Comparison of ENCODE assay signal across 28 cellular contexts in the genomic region with DNA sequence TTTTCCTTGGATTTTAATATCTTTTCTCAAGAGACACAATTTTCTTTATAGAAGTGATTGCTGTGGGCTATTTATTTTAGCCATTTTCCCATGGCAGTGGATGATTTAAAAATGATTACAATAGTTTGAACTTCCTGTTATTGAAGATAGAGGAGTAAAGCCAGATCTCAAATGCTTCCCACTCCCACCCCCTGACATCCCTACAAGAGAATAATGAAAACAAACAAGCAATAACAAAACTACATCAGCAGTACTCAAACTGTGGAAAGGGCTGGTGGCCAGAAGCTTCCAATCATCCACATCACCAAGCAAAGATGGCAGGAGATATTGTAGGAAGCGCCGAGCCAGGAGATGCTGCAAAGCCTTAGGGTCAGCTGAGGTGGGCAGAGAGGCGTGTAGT.
DNase-seq lines count a peak whose midpoint lies in the region; ATAC-seq, FAIRE-seq and TF ChIP-seq lines count a peak whose summit lies in the region.
"Had no signal": no experiment of that assay in that cellular context is flagged by ENCODE, and none has a peak within 500 bp of the region (broad histone marks: within the 10 kb centered on the region; RNA-seq: fewer than 3 reads in every experiment).

No MANE protein-coding gene starts in this region.

- H3K4me3 ChIP-seq in SK-N-SH (ENCODE audit: low read depth in 2 of 2, low read length in 1 of 2), result no peak overlapping the region
- H3K4me3 ChIP-seq in H1 (ENCODE audit: extremely low read depth in 1 of 4, insufficient read depth in 2 of 4, low read depth in 3 of 4, low read length in 4 of 4), result no peak overlapping the region
- H3K4me3 ChIP-seq in mesendoderm (ENCODE audit: low read length), result no peak overlapping the region
- H3K4me3 ChIP-seq: BLaER1 treated with 17β-estradiol and CSF1 and Interleukin-3, amounts not matched to agents 10 nM and 100 nM; GM12878; HAP-1; K562; MG63; Peyer's patch; SJSA1 had no signal

- no peak overlapping the region for H2BK15ac ChIP-seq in H1 (ENCODE audit: low read length)
- no peak overlapping the region for H2BK15ac ChIP-seq in mesendoderm (replicated peaks; ENCODE audit: low read depth)

- no peak overlapping the region for H4K91ac ChIP-seq in H1 (replicated peaks; ENCODE audit: insufficient read length, low read length)

- H3F3A ChIP-seq in SK-N-SH (replicated peaks; ENCODE audit: insufficient read depth), result no peaks in the 10 kb centered on the region

- TF ChIP-seq EP300 in SK-N-SH (IDR thresholded peaks at IDR 0.05; ENCODE audit: borderline replicate concordance in 1 of 2, low read depth in 1 of 2, low read length in 1 of 2), result no peak
- TF ChIP-seq EP300 in H1 (IDR thresholded peaks at IDR 0.05; ENCODE audit: borderline replicate concordance in 1 of 2, low read depth in 2 of 2, low read length in 2 of 2), result no peak

- no peak for ATAC-seq in SK-N-SH treated with all-trans-retinoic acid at 6 μM for 48 hours
- no peak for ATAC-seq in HG02588 (IDR thresholded peaks at IDR 0.05; ENCODE audit: unreplicated experiment)
- ATAC-seq: GM12878, HepG2, K562, Right ventricle myocardium inferior had no signal

- no peak overlapping the region for H2BK12ac ChIP-seq in H1 (ENCODE audit: low read depth, low read length)

- DNase-seq in SK-N-SH (no peak), H1 (ENCODE audit: low read depth in 1 of 2, low spot score in 2 of 2) (no peak), mesendoderm (no peak), SW480 (ENCODE audit: low spot score) (no peak), NCI-H345 (lab: John Stamatoyannopoulos, UW) (no peak), RPMI8226 (no peak)
- DNase-seq: Caco-2; CD4-positive, alpha-beta memory T cell; DMS 273 treated with DMSO at 0.1 percent for 48 hours; DMS79 treated with DMSO at 0.1 percent for 48 hours; MG63; NCI-H1417; NCI-H187 treated with DMSO at 0.1 percent for 48 hours; NCI-H510A treated with DMSO at 0.1 percent for 48 hours; NCI-H774; NK-92 treated with Interleukin-12 subunit alpha and Interleukin-12 subunit beta, amount 100 ng/mL, for 24 hours; Peyer's patch had no signal

- H3K56ac ChIP-seq in H1 (replicated peaks; ENCODE audit: insufficient read length, low read depth, low read length) (no peak overlapping the region), mesendoderm (ENCODE audit: low read length) (no peak overlapping the region)

- no peak overlapping the region for H2BK5ac ChIP-seq in H1 (ENCODE audit: low read depth, low read length)
- H2BK5ac ChIP-seq in mesendoderm (ENCODE audit: low read length), result no peak overlapping the region

- H3K27ac ChIP-seq in SK-N-SH (ENCODE audit: low read depth in 2 of 2, low read length in 1 of 2) (no peak overlapping the region), H1 (ENCODE audit: low read depth, low read length) (no peak overlapping the region), mesendoderm (ENCODE audit: low read depth, low read length) (no peak overlapping the region)
- H3K27ac ChIP-seq: 22Rv1; BLaER1 treated with 17β-estradiol and CSF1 and Interleukin-3, amounts not matched to agents 10 nM and 100 nM; HL-60; Peyer's patch; SJSA1 had no signal

- H3K4ac ChIP-seq in H1 (replicated peaks; ENCODE audit: insufficient read length, low read depth, low read length), result no peak overlapping the region
- no peak overlapping the region for H3K4ac ChIP-seq in mesendoderm (ENCODE audit: low read depth, low read length)

- H3K4me1 ChIP-seq in SK-N-SH (ENCODE audit: control insufficient read depth in 1 of 2, insufficient read depth in 2 of 2, low read depth in 1 of 2, low read length in 1 of 2) (no peaks in the 10 kb centered on the region), H1 (replicated peaks in 1 of 4; ENCODE audit: control insufficient read depth in 3 of 4, insufficient read depth in 4 of 4, low read length in 3 of 4) (no peaks in the 10 kb centered on the region), mesendoderm (ENCODE audit: control insufficient read depth, low read depth, low read length) (no peaks in the 10 kb centered on the region)
- H3K4me1 ChIP-seq: BLaER1 treated with 17β-estradiol and CSF1 and Interleukin-3, amounts not matched to agents 10 nM and 100 nM; Caco-2; HAP-1; Peyer's patch; SJSA1 had no signal

- H4K5ac ChIP-seq in H1 (ENCODE audit: insufficient read length, low read depth, low read length), result no peak overlapping the region
- H4K5ac ChIP-seq in mesendoderm (ENCODE audit: low read length), result no peak overlapping the region

- no peak for TF ChIP-seq POLR2A in H1 (IDR thresholded peaks at IDR 0.05; ENCODE audit: control extremely low read depth in 1 of 2, low read depth in 2 of 2, low read length in 2 of 2)

- no peaks in the 10 kb centered on the region for H3K79me2 ChIP-seq in SK-N-SH (ENCODE audit: insufficient read depth)
- H3K79me2 ChIP-seq in H1 (ENCODE audit: control insufficient read depth in 1 of 2, insufficient read depth in 2 of 2, low read length in 2 of 2), result no peaks in the 10 kb centered on the region
- no peaks in the 10 kb centered on the region for H3K79me2 ChIP-seq in mesendoderm (ENCODE audit: control insufficient read depth, insufficient read depth, low read length)

- H2BK20ac ChIP-seq in H1 (ENCODE audit: low read length), result no peak overlapping the region

- H3K4me2 ChIP-seq in SK-N-SH (no peak overlapping the region), H1 (ENCODE audit: insufficient read depth in 1 of 2, low read depth in 2 of 2, low read length in 2 of 2) (no peak overlapping the region), mesendoderm (ENCODE audit: low read length) (no peak overlapping the region)
- H3K4me2 ChIP-seq: BLaER1 treated with 17β-estradiol and CSF1 and Interleukin-3, amounts not matched to agents 10 nM and 100 nM had no signal

- H2AK5ac ChIP-seq in H1 (ENCODE audit: low read depth, low read length) (no peak overlapping the region), mesendoderm (ENCODE audit: low read length) (no peak overlapping the region)

- H2AFZ ChIP-seq in SK-N-SH (ENCODE audit: low read depth) (0 out of 2 replicates have a peak overlapping the region, but pooled peaks have one; percentile 5), H1 (ENCODE audit: low read length) (0 out of 2 replicates have a peak overlapping the region, but pooled peaks have one; percentile 23)

- no peaks in the 10 kb centered on the region for H3K79me1 ChIP-seq in H1 (ENCODE audit: low read depth, low read length)
- no peaks in the 10 kb centered on the region for H3K79me1 ChIP-seq in mesendoderm (ENCODE audit: low read length)

- H2BK120ac ChIP-seq in H1 (replicated peaks; ENCODE audit: low read depth, low read length) (no peak overlapping the region), mesendoderm (ENCODE audit: low read depth, low read length) (no peak overlapping the region)

- no peaks in the 10 kb centered on the region for H3K9me3 ChIP-seq in SK-N-SH
- no peaks in the 10 kb centered on the region for H3K9me3 ChIP-seq in H1 (ENCODE audit: insufficient read depth in 2 of 2, low read depth in 1 of 2, low read length in 1 of 2)
- H3K9me3 ChIP-seq: BLaER1 treated with 17β-estradiol and CSF1 and Interleukin-3, amounts not matched to agents 10 nM and 100 nM; Caco-2; HAP-1; MG63; Peyer's patch; SJSA1 had no signal

- H3K18ac ChIP-seq in H1 (ENCODE audit: extremely low read depth, low read length), result no peak overlapping the region
- H3K18ac ChIP-seq in mesendoderm (ENCODE audit: low read length), result no peak overlapping the region

- H3K23me2 ChIP-seq in H1 (ENCODE audit: low read depth, low read length), result no peaks in the 10 kb centered on the region

- H3K36me3 ChIP-seq in SK-N-SH (replicated peaks in 1 of 2; ENCODE audit: control insufficient read depth in 1 of 2, insufficient read depth in 2 of 2, low read length in 1 of 2), result no peaks in the 10 kb centered on the region
- no peaks in the 10 kb centered on the region for H3K36me3 ChIP-seq in H1 (ENCODE audit: control insufficient read depth in 2 of 4, insufficient read depth in 4 of 4, low read length in 3 of 4)
- H3K36me3 ChIP-seq in mesendoderm (ENCODE audit: control insufficient read depth, insufficient read depth, low read length), result no peaks in the 10 kb centered on the region
- H3K36me3 ChIP-seq: BLaER1 treated with 17β-estradiol and CSF1 and Interleukin-3, amounts not matched to agents 10 nM and 100 nM; HAP-1; MG63; Peyer's patch; SJSA1 had no signal

- H4K8ac ChIP-seq in H1 (ENCODE audit: extremely low read depth, insufficient read depth, low read length) (no peak overlapping the region), mesendoderm (ENCODE audit: low read depth, low read length) (peak overlapping the region; percentile 39)

- no peak overlapping the region for H3K9ac ChIP-seq in SK-N-SH
- no peak overlapping the region for H3K9ac ChIP-seq in H1 (replicated peaks in 1 of 4; ENCODE audit: extremely low read depth in 1 of 4, low read depth in 3 of 4, low read length in 3 of 4)
- no peak overlapping the region for H3K9ac ChIP-seq in mesendoderm (ENCODE audit: low read length)
- H3K9ac ChIP-seq: BLaER1 treated with 17β-estradiol and CSF1 and Interleukin-3, amounts not matched to agents 10 nM and 100 nM had no signal

- CTCF ChIA-PET in SK-N-SH (lab: Yijun Ruan, JAX) (no interaction called here), H1 (lab: Charles Lee; ENCODE audit: partially characterized antibody) (no interaction called here)

- no peaks in the 10 kb centered on the region for H3K27me3 ChIP-seq in SK-N-SH (ENCODE audit: insufficient read depth)
- H3K27me3 ChIP-seq in H1 (replicated peaks in 1 of 4; ENCODE audit: control insufficient read depth in 3 of 4, extremely low read depth in 1 of 4, insufficient read depth in 3 of 4, low read length in 3 of 4), result no peaks in the 10 kb centered on the region
- H3K27me3 ChIP-seq in mesendoderm (ENCODE audit: insufficient read depth, low read length, poor library complexity), result no peaks in the 10 kb centered on the region
- H3K27me3 ChIP-seq: BLaER1 treated with 17β-estradiol and CSF1 and Interleukin-3, amounts not matched to agents 10 nM and 100 nM; MG63; Peyer's patch; SJSA1 had no signal

- H3K9me2 ChIP-seq in SK-N-SH, result no peaks in the 10 kb centered on the region

- no peak for TF ChIP-seq RAD21 in SK-N-SH (IDR thresholded peaks at IDR 0.05; ENCODE audit: low read length)
- TF ChIP-seq RAD21 in H1 (IDR thresholded peaks at IDR 0.05 in 1 of 2, conservative IDR thresholded peaks at IDR 0.05 in 1 of 2; ENCODE audit: low read depth in 2 of 2, low read length in 2 of 2), result no peak

- no peak for FAIRE-seq in H1 (lab: Jason Lieb, UNC)
- FAIRE-seq: GM12878, HepG2, K562 had no signal

- POLR2A ChIA-PET in SK-N-SH (lab: Yijun Ruan, JAX), result no interaction called here
- POLR2A ChIA-PET in H1 (lab: Charles Lee; ENCODE audit: partially characterized antibody), result no interaction called here

- no peaks in the 10 kb centered on the region for H4K20me1 ChIP-seq in SK-N-SH (ENCODE audit: insufficient read depth)
- H4K20me1 ChIP-seq in H1 (replicated peaks in 1 of 2; ENCODE audit: control insufficient read depth in 1 of 2, insufficient read depth in 2 of 2, low read length in 2 of 2), result no peaks in the 10 kb centered on the region
- H4K20me1 ChIP-seq: BLaER1 treated with 17β-estradiol and CSF1 and Interleukin-3, amounts not matched to agents 10 nM and 100 nM had no signal

- no peak overlapping the region for H3K14ac ChIP-seq in H1 (ENCODE audit: insufficient read length)

- H3K23ac ChIP-seq in H1 (ENCODE audit: insufficient read length), result no peak overlapping the region
- H3K23ac ChIP-seq in mesendoderm (ENCODE audit: low read length), result no peak overlapping the region

- TF ChIP-seq CTCF in SK-N-SH (IDR thresholded peaks at IDR 0.05) (no peak), H1 (IDR thresholded peaks at IDR 0.05; ENCODE audit: control extremely low read depth in 1 of 3, insufficient read depth in 1 of 3, low read depth in 1 of 3, low read length in 3 of 3) (no peak)

- WGBS in SK-N-SH (ENCODE audit: low lambda C conversion rate), result 11% methylated on average over 3 of the region's 3 CpGs
- WGBS in H1 (ENCODE audit: extremely low coverage in 1 of 2, insufficient coverage in 1 of 2, insufficient read length in 1 of 2, insufficient replicate concordance in 2 of 2, low coverage in 1 of 2, low lambda C conversion rate in 2 of 2, missing lambda C conversion rate in 1 of 2), 2 experiments, result 77% methylated on average over 3 of the region's 3 CpGs; no CpG with 5 or more reads in 1 of the 2 experiments
- no CpG with 5 or more reads among the region's 3 CpGs for WGBS in mesendoderm (ENCODE audit: extremely low coverage, insufficient coverage, low lambda C conversion rate)
